Comparison of ENCODE assay signal across 9 cellular contexts in the genomic region with DNA sequence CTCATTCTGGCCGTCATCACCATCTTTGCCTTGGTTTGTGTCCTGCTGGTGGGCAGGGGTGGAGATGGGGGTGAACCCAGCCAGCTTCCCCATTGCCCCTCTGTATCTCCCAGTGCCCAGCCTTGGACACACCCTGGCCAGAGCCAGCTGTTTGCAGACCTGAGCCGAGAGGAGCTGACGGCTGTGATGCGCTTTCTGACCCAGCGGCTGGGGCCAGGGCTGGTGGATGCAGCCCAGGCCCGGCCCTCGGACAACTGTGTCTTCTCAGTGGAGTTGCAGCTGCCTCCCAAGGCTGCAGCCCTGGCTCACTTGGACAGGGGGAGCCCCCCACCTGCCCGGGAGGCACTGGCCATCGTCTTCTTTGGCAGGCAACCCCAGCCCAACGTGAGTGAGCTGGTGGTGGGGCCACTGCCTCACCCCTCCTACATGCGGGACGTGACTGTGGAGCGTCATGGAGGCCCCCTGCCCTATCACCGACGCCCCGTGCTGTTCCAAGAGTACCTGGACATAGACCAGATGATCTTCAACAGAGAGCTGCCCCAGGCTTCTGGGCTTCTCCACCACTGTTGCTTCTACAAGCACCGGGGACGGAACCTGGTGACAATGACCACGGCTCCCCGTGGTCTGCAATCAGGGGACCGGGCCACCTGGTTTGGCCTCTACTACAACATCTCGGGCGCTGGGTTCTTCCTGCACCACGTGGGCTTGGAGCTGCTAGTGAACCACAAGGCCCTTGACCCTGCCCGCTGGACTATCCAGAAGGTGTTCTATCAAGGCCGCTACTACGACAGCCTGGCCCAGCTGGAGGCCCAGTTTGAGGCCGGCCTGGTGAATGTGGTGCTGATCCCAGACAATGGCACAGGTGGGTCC. TPM values are rescaled to one million over a fixed set of nuclear protein-coding genes. Genes with fewer than 3 reads are reported as not detected.
"Had no signal": no experiment of that assay in that cellular context is flagged by ENCODE, and none has a peak within 500 bp of the region (broad histone marks: within the 10 kb centered on the region; RNA-seq: fewer than 3 reads in every experiment).

No MANE protein-coding gene starts in this region.

RNA-seq across cellular contexts. Expression of a gene that starts 0.6 kb away (rescaled TPM):
- total RNA-seq: SJSA1 had no signal

RNA-seq across cellular contexts. Expression of a gene that starts 49.0 kb away (rescaled TPM):
- total RNA-seq: activated CD4-positive, alpha-beta T cell treated with anti-CD3 and anti-CD28 coated beads, Interleukin-2, amount 10 ng/mL, durations not matched to agents 24 days and 14 days; activated CD8-positive, alpha-beta T cell treated with anti-CD3 and anti-CD28 coated beads for 36 hours; activated naive CD8-positive, alpha-beta T cell treated with anti-CD3 and anti-CD28 coated beads for 36 hours; activated T-helper 17 cell treated with anti-CD3 and anti-CD28 coated beads, Interleukin-2, amount 50 U/mL, for 72 hours; endothelial cell of umbilical vein; occipital lobe; progenitor cell of endocrine pancreas; SJSA1 had no signal
- polyA plus RNA-seq: endothelial cell of umbilical vein, keratinocyte had no signal
